20 cellular contexts compared by ENCODE assay signal in the genomic region with DNA sequence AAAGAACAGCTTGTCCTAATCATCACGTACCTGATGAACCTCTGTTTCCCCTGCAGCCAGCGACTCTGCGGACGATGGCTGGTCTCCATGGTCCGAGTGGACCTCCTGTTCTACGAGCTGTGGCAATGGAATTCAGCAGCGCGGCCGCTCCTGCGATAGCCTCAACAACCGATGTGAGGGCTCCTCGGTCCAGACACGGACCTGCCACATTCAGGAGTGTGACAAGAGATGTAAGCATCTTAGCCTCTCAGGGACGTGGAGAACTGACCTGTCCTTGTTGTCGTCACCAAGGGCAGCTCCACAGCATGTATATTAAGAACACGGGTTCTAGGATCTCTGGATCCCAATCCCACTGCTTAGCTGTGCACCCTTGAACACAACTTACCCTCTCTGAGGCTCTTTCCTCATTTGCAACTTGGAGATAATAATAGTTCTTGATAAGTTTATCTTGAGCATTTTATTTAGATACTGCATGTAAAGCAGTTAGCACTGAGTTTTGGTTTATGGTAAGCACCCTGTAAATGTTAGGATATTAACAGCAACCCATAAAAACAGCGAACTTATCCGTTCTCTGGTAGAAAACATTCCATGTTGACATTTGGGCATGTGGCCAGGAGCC. TPM values are rescaled to one million over a fixed set of nuclear protein-coding genes. Genes with fewer than 3 reads are reported as not detected.
DNase-seq lines count a peak whose midpoint lies in the region; ATAC-seq, FAIRE-seq and TF ChIP-seq lines count a peak whose summit lies in the region.
"Had no signal": no experiment of that assay in that cellular context is flagged by ENCODE, and none has a peak within 500 bp of the region (broad histone marks: within the 10 kb centered on the region; RNA-seq: fewer than 3 reads in every experiment).

No MANE protein-coding gene starts in this region.

- TF ChIP-seq EP300 in transverse colon (IDR thresholded peaks at IDR 0.05; ENCODE audit: low read depth): no peak

- peaks cover 16 to 67% (median 46%) of the 10 kb centered on the region in 4 donors for H3K4me1 ChIP-seq in transverse colon

- TF ChIP-seq POLR2A in transverse colon (IDR thresholded peaks at IDR 0.05): no peak

- peaks cover 0 to 73% (median 28%) of the 10 kb centered on the region in 4 donors for H3K36me3 ChIP-seq in transverse colon

- ATAC-seq in left cardiac atrium: no peak
- ATAC-seq: activated naive CD4-positive, alpha-beta T cell treated with anti-CD3 and anti-CD28 coated beads, Interleukin-2, amount 50 U/mL, for 72 hours; effector memory CD8-positive, alpha-beta T cell had no signal

- FAIRE-seq in D721Med (lab: Jason Lieb, UNC): no peak
- FAIRE-seq: A204.1 had no signal

- no peak overlapping the region for H3K4me3 ChIP-seq in transverse colon
- H3K4me3 ChIP-seq: heart left ventricle, skin epidermis had no signal

- no peaks in the 10 kb centered on the region for H3K9me3 ChIP-seq in transverse colon
- H3K9me3 ChIP-seq: Caco-2, heart left ventricle had no signal

- peak overlapping the region; percentile 86 to 97 (median 95) for H3K27ac ChIP-seq in transverse colon

- DNase-seq in left cardiac atrium: peak; percentile 55
- no peak for DNase-seq in cardiac septum (ENCODE audit: low spot score)
- DNase-seq in dedifferentiated amniotic fluid mesenchymal stem cell (ENCODE audit: extremely low spot score): peak; percentile 28
- peak; percentile 34 for DNase-seq in glomerular visceral epithelial cell (ENCODE audit: extremely low spot score)
- peak; percentile 29 for DNase-seq in transverse colon
- no peak for DNase-seq in COLO668 (lab: John Stamatoyannopoulos, UW; ENCODE audit: unreplicated experiment)
- no peak for DNase-seq in D721Med (ENCODE audit: insufficient read length, low spot score)
- no peak for DNase-seq in activated T-cell treated with anti-CD3 and anti-CD28 coated beads, Interleukin-2, amount 50 U/mL, for 48 hours
- DNase-seq: activated T-cell treated with anti-CD3 and anti-CD28 coated beads for 4 hours; Caco-2; effector memory CD8-positive, alpha-beta T cell; GDM1; heart left ventricle; islet precursor cell; midbrain; nucleus accumbens; trophoblast cell had no signal

- intact Hi-C loops in left cardiac atrium (cut with DNase I) (loop anchor here in 1 of 2 donors (10.0 kb wide), 1 partner anchor 273 kb away; no protein-coding TSS in a partner anchor), cardiac septum (cut with DNase I) (loop anchor here (10.0 kb wide), 1 partner anchor 1593 kb away; no protein-coding TSS in a partner anchor), transverse colon (cut with DNase I; ENCODE audit: low total_unique reads) (no loop called here)

- in situ Hi-C loops in transverse colon (cut with MboI; ENCODE audit: low pct_ligation_motif_present in 1 of 4, low pct_unique_long_range_greater_than_20kb in 1 of 4, low sequenced_read_pairs in 3 of 4): loop anchor here (10.0 to 25.0 kb wide), 6 partner anchors 175 to 883 kb away; no protein-coding TSS in a partner anchor

- WGBS in transverse colon (ENCODE audit: low coverage in 1 of 2), 2 donors: 68 to 74% methylated on average over 3 to 18 of the region's 18 CpGs

- H3K27me3 ChIP-seq in transverse colon: no peaks in the 10 kb centered on the region
- H3K27me3 ChIP-seq: heart left ventricle had no signal

- no peak for TF ChIP-seq CTCF in transverse colon (IDR thresholded peaks at IDR 0.05)
- no peak for TF ChIP-seq CTCF in D721Med (IDR thresholded peaks at IDR 0.05; ENCODE audit: insufficient read depth, missing control alignments)

RNA-seq across cellular contexts. Expression of a gene that starts 6.5 kb away (rescaled TPM):
- total RNA-seq in left cardiac atrium (100 to 1,000 TPM in 1 of 2 donors, 10 to 100 TPM in 1; 43.9 to 551 TPM), cardiac septum (283 TPM), transverse colon (100 to 1,000 TPM; 197 to 753 (median 410) TPM)

Comparison
In these comparisons a context has a peak if more than half of its experiments do, and no peak if none do; other contexts are left out.
1. DNase-seq: peak in left cardiac atrium (single experiment), dedifferentiated amniotic fluid mesenchymal stem cell (single experiment), glomerular visceral epithelial cell (single experiment) and transverse colon (single experiment); none in cardiac septum (single experiment), COLO668 (single experiment), D721Med (single experiment) and activated T-cell treated with anti-CD3 and anti-CD28 coated beads, Interleukin-2, amount 50 U/mL, for 48 hours (0 of 2).